22 cellular contexts compared by ENCODE assay signal in genomic region chr11:7444582-7444981, GRCh38. TPM values are rescaled to one million over a fixed set of nuclear protein-coding genes. Genes with fewer than 3 reads are reported as not detected.
A peak's percentile ranks its signal among the peaks of the same experiment; 100 is the strongest.
DNase-seq lines count a peak whose midpoint lies in the region; ATAC-seq and TF ChIP-seq lines count a peak whose summit lies in the region.
"Had no signal": no experiment of that assay in that cellular context is flagged by ENCODE, and none has a peak within 500 bp of the region (broad histone marks: within the 10 kb centered on the region; RNA-seq: fewer than 3 reads in every experiment).

No MANE protein-coding gene starts in this region.

- peak overlapping the region; percentile 37 for H3K27ac Mint-ChIP-seq in mesothelial cell of epicardium
- H3K27ac Mint-ChIP-seq: CD4-positive, alpha-beta T cell; IgD-negative memory B cell had no signal

- H3K4me3 ChIP-seq in HEK293 (ENCODE audit: low read depth, low read length) (no peak overlapping the region), choroid plexus epithelial cell (ENCODE audit: low read depth, low read length) (no peak overlapping the region), esophagus squamous epithelium (no peak overlapping the region)
- H3K4me3 ChIP-seq: A549, MG63 had no signal

- CTCF ChIA-PET in HEK293 (lab: Yijun Ruan, JAX), result interaction anchor here (0.6 to 5.2 kb wide), 6 partner anchors 45 to 360 kb away, joined by 3 to 38 read pairs (median 4); no protein-coding TSS in a partner anchor

- H3K27ac ChIP-seq in HEK293 (ENCODE audit: extremely low read depth, low read depth, low read length) (no peak overlapping the region), esophagus squamous epithelium (no peak overlapping the region)
- H3K27ac ChIP-seq: A549 had no signal

- H3K9me3 Mint-ChIP-seq in mesothelial cell of epicardium, result no peaks in the 10 kb centered on the region
- H3K9me3 Mint-ChIP-seq: CD4-positive, alpha-beta T cell; IgD-negative memory B cell had no signal

- H3K4me1 ChIP-seq in HEK293 (ENCODE audit: control insufficient read depth, insufficient read depth, low read length) (no peaks in the 10 kb centered on the region), esophagus squamous epithelium (peaks cover 0 to 2% (median 0%) of the 10 kb centered on the region in 3 donors)
- H3K4me1 ChIP-seq: A549 had no signal

- no peaks in the 10 kb centered on the region for H3K27me3 ChIP-seq in esophagus squamous epithelium
- H3K27me3 ChIP-seq: MG63 had no signal

- H3K4me1 Mint-ChIP-seq in mesothelial cell of epicardium, result peaks cover 34% of the 10 kb centered on the region
- H3K4me1 Mint-ChIP-seq: IgD-negative memory B cell had no signal

- H3K4me3 Mint-ChIP-seq in mesothelial cell of epicardium, result no peak overlapping the region
- H3K4me3 Mint-ChIP-seq: CD4-positive, alpha-beta T cell; IgD-negative memory B cell had no signal

- POLR2A ChIA-PET in HEK293 (lab: Yijun Ruan, JAX), result no interaction called here

- TF ChIP-seq CTCF in HEK293 (tag by site-specific recombination; IDR thresholded peaks at IDR 0.05) (no peak), choroid plexus epithelial cell (conservative IDR thresholded peaks at IDR 0.05; ENCODE audit: low read depth, low read length) (no peak), mesothelial cell of epicardium (IDR thresholded peaks at IDR 0.05; ENCODE audit: unreplicated experiment) (no peak), esophagus squamous epithelium (IDR thresholded peaks at IDR 0.05) (no peak)

- TF ChIP-seq POLR2A in esophagus squamous epithelium (IDR thresholded peaks at IDR 0.05), result no peak

- peak; percentile 39 for DNase-seq in COLO829 (ENCODE audit: low spot score)
- peak; percentile 11 for DNase-seq in choroid plexus epithelial cell (ENCODE audit: low read depth)
- no peak for DNase-seq in mesothelial cell of epicardium (ENCODE audit: low spot score in 2 of 2, unreplicated experiment in 2 of 2)
- DNase-seq in DMS 273 (lab: John Stamatoyannopoulos, UW; ENCODE audit: unreplicated experiment), result no peak
- DNase-seq in esophagus squamous epithelium (lab: John Stamatoyannopoulos, UW), result no peak
- no peak for DNase-seq in DMS 273 treated with DMSO at 0.1 percent for 48 hours (lab: John Stamatoyannopoulos, UW)
- DNase-seq: CD4-positive, alpha-beta T cell; DMS53; HCEC 1CT; Karpas-422; MG63; NCI-H1048; NCI-H1436 treated with DMSO at 0.1 percent for 48 hours; NCI-H2029; NCI-H748 treated with DMSO at 0.1 percent for 48 hours; SIG-M5 had no signal

- 67 to 73% methylated on average over 1 of the region's 2 CpGs for WGBS in esophagus squamous epithelium, 2 donors

- peaks cover 10% of the 10 kb centered on the region for H3K36me3 Mint-ChIP-seq in mesothelial cell of epicardium

- H3K36me3 ChIP-seq in HEK293 (ENCODE audit: control insufficient read depth in 2 of 2, insufficient read depth in 1 of 2, low read length in 2 of 2), result peaks cover 0 to under 1% of the 10 kb centered on the region in 2 experiments; a peak in 1 of 3 replicates
- no peaks in the 10 kb centered on the region for H3K36me3 ChIP-seq in esophagus squamous epithelium
- H3K36me3 ChIP-seq: MG63 had no signal

- H3K27me3 Mint-ChIP-seq in mesothelial cell of epicardium (ENCODE audit: low read depth), result no peaks in the 10 kb centered on the region
- H3K27me3 Mint-ChIP-seq: IgD-negative memory B cell had no signal

- intact Hi-C loops in esophagus squamous epithelium (cut with DNase I), result no loop called here

- H3K9me3 ChIP-seq in HEK293 (ENCODE audit: control insufficient read depth, insufficient read depth, low read depth, low read length) (no peaks in the 10 kb centered on the region), esophagus squamous epithelium (no peaks in the 10 kb centered on the region)
- H3K9me3 ChIP-seq: A549, MG63 had no signal

- no peak for ATAC-seq in GM21717 (IDR thresholded peaks at IDR 0.05; ENCODE audit: unreplicated experiment)
- ATAC-seq: A549, SK-N-SH treated with all-trans-retinoic acid at 6 μM for 48 hours had no signal

TF ChIP-seq in HEK293, 187 proteins besides CTCF, POLR2A, EP300 and RAD21:
- no peak for TF ChIP-seq ZNF324 (tag by site-specific recombination; IDR thresholded peaks at IDR 0.05)
- peak; percentile 85 for TF ChIP-seq ZIC2 (tag by site-specific recombination; IDR thresholded peaks at IDR 0.05)

RNA-seq across cellular contexts. Expression of gene OLFML1, which starts 40.7 kb away (rescaled TPM):
- total RNA-seq in mesothelial cell of epicardium (45.3 to 47.7 TPM (median 45.6 TPM) in 3 replicates), esophagus squamous epithelium (1 to 10 TPM in 2 of 4 donors, under 1 TPM in 1, not detected in 1; 0.35 to 6.3 (median 2.4) TPM)
- total RNA-seq: CD4-positive, alpha-beta T cell; RPMI7951 had no signal

Comparison
In these comparisons a context has a peak if more than half of its experiments do, and no peak if none do; other contexts are left out.
1. DNase-seq: peak in COLO829 (single experiment) and choroid plexus epithelial cell (single experiment); none in mesothelial cell of epicardium (0 of 2), DMS 273 (single experiment), esophagus squamous epithelium (single experiment) and DMS 273 treated with DMSO at 0.1 percent for 48 hours (single experiment).